13 cellular contexts compared by ENCODE assay signal in genomic region chr20:10508060-10508459, GRCh38.
DNase-seq lines count a peak whose midpoint lies in the region; ATAC-seq and TF ChIP-seq lines count a peak whose summit lies in the region.
"Had no signal": no experiment of that assay in that cellular context is flagged by ENCODE, and none has a peak within 500 bp of the region (broad histone marks: within the 10 kb centered on the region; RNA-seq: fewer than 3 reads in every experiment).

No MANE protein-coding gene starts in this region.

- H3K27me3 Mint-ChIP-seq in activated T-cell treated with anti-CD3 and anti-CD28 coated beads, Interleukin-2, amount 50 U/mL, for 24 hours, result no peaks in the 10 kb centered on the region
- H3K27me3 Mint-ChIP-seq: brain; stimulated activated naive CD8-positive, alpha-beta T cell treated with anti-CD3 and anti-CD28 coated beads, Interleukin-15, amount 100 ng/mL, for 72 hours had no signal

- DNase-seq in AG10803 (ENCODE audit: low read depth), result peak; percentile 53
- DNase-seq in RWPE1 (ENCODE audit: low spot score), result no peak
- DNase-seq in fibroblast of mammary gland (ENCODE audit: low read depth), result peak; percentile 67
- DNase-seq in activated T-cell treated with anti-CD3 and anti-CD28 coated beads, Interleukin-2, amount 50 U/mL, for 24 hours, result no peak
- DNase-seq in OCI-M1 (lab: John Stamatoyannopoulos, UW), result no peak
- DNase-seq: activated T-cell treated with anti-CD3 and anti-CD28 coated beads for 4 hours; stimulated activated CD4-positive, alpha-beta T cell treated with anti-CD3 and anti-CD28 coated beads, Interleukin-4, amount 100 ng/mL, for 24 hours; stimulated activated naive CD8-positive, alpha-beta T cell treated with anti-CD3 and anti-CD28 coated beads, Interleukin-15, amount 100 ng/mL, for 72 hours had no signal

- TF ChIP-seq CTCF in AG10803 (conservative IDR thresholded peaks at IDR 0.05; ENCODE audit: low read length) (no peak), RWPE1 (conservative IDR thresholded peaks at IDR 0.05; ENCODE audit: low read depth) (no peak), fibroblast of mammary gland (conservative IDR thresholded peaks at IDR 0.05; ENCODE audit: control insufficient read depth, insufficient read depth, low read depth, low read length) (no peak)

- peaks cover 3% of the 10 kb centered on the region for H3K36me3 Mint-ChIP-seq in activated T-cell treated with anti-CD3 and anti-CD28 coated beads, Interleukin-2, amount 50 U/mL, for 24 hours (ENCODE audit: low read depth)
- H3K36me3 Mint-ChIP-seq: brain had no signal

- no peaks in the 10 kb centered on the region for H3K27me3 ChIP-seq in rectal smooth muscle tissue (ENCODE audit: control insufficient read depth, insufficient read depth, low read length)
- H3K27me3 ChIP-seq: esophagus muscularis mucosa had no signal

- POLR2A ChIA-PET in RWPE1 (lab: Yijun Ruan, JAX; ENCODE audit: low non-redundant PET), result no interaction called here

- no peaks in the 10 kb centered on the region for H3K9me3 Mint-ChIP-seq in activated T-cell treated with anti-CD3 and anti-CD28 coated beads, Interleukin-2, amount 50 U/mL, for 24 hours
- H3K9me3 Mint-ChIP-seq: brain; stimulated activated naive CD8-positive, alpha-beta T cell treated with anti-CD3 and anti-CD28 coated beads, Interleukin-15, amount 100 ng/mL, for 72 hours had no signal

- CTCF ChIA-PET in RWPE1 (lab: Yijun Ruan, JAX), result no interaction called here

- H3K4me1 Mint-ChIP-seq in activated T-cell treated with anti-CD3 and anti-CD28 coated beads, Interleukin-2, amount 50 U/mL, for 24 hours (ENCODE audit: low read depth), result peaks cover 19% of the 10 kb centered on the region

- peak overlapping the region; percentile 55 for H3K27ac ChIP-seq in RWPE1
- H3K27ac ChIP-seq in rectal smooth muscle tissue (ENCODE audit: low read depth, low read length), result peak overlapping the region; percentile 75

- no peak overlapping the region for H3K27ac Mint-ChIP-seq in activated T-cell treated with anti-CD3 and anti-CD28 coated beads, Interleukin-2, amount 50 U/mL, for 24 hours
- H3K27ac Mint-ChIP-seq: stimulated activated naive CD8-positive, alpha-beta T cell treated with anti-CD3 and anti-CD28 coated beads, Interleukin-15, amount 100 ng/mL, for 72 hours had no signal

- H3K36me3 ChIP-seq in rectal smooth muscle tissue (ENCODE audit: control insufficient read depth, insufficient read depth, low read length), result no peaks in the 10 kb centered on the region
- H3K36me3 ChIP-seq: esophagus muscularis mucosa had no signal

- no peak for ATAC-seq in GM19452 (IDR thresholded peaks at IDR 0.05; ENCODE audit: unreplicated experiment)
- ATAC-seq in GM19467 (IDR thresholded peaks at IDR 0.05; ENCODE audit: unreplicated experiment), result no peak
- ATAC-seq: stimulated activated naive CD8-positive, alpha-beta T cell treated with anti-CD3 and anti-CD28 coated beads, Interleukin-15, amount 100 ng/mL, for 72 hours had no signal

- H3K4me3 ChIP-seq in AG10803 (ENCODE audit: low read length) (no peak overlapping the region), fibroblast of mammary gland (ENCODE audit: control insufficient read depth, low read depth, low read length) (no peak overlapping the region), rectal smooth muscle tissue (ENCODE audit: low read length) (no peak overlapping the region)
- H3K4me3 ChIP-seq: esophagus muscularis mucosa had no signal

- no peak overlapping the region for H3K4me3 Mint-ChIP-seq in activated T-cell treated with anti-CD3 and anti-CD28 coated beads, Interleukin-2, amount 50 U/mL, for 24 hours
- H3K4me3 Mint-ChIP-seq: stimulated activated naive CD8-positive, alpha-beta T cell treated with anti-CD3 and anti-CD28 coated beads, Interleukin-15, amount 100 ng/mL, for 72 hours had no signal

- H3K9ac ChIP-seq in rectal smooth muscle tissue (ENCODE audit: low read length), result no peak overlapping the region

- peaks cover 54% of the 10 kb centered on the region for H3K4me1 ChIP-seq in rectal smooth muscle tissue (ENCODE audit: control insufficient read depth, insufficient read depth, low read length)

Comparison
In these comparisons a context has a peak if more than half of its experiments do, and no peak if none do; other contexts are left out.
1. DNase-seq: peak in AG10803 (single experiment) and fibroblast of mammary gland (single experiment); none in RWPE1 (single experiment), activated T-cell treated with anti-CD3 and anti-CD28 coated beads, Interleukin-2, amount 50 U/mL, for 24 hours (single experiment) and OCI-M1 (single experiment).